9 cellular contexts compared by ENCODE assay signal in genomic region chr5:32283539-32284377, GRCh38. TPM values are rescaled to one million over a fixed set of nuclear protein-coding genes. Genes with fewer than 3 reads are reported as not detected.
DNase-seq lines count a peak whose midpoint lies in the region; ATAC-seq, FAIRE-seq and TF ChIP-seq lines count a peak whose summit lies in the region.
"Had no signal": no experiment of that assay in that cellular context is flagged by ENCODE, and none has a peak within 500 bp of the region (broad histone marks: within the 10 kb centered on the region; RNA-seq: fewer than 3 reads in every experiment).

No MANE protein-coding gene starts in this region.

- peaks cover 20 to 29% of the 10 kb centered on the region in 2 experiments; a peak in 4 of 5 replicates for H3K4me1 ChIP-seq in K562 (replicated peaks in 1 of 2; ENCODE audit: control insufficient read depth in 2 of 2, insufficient read depth in 2 of 2, low read length in 2 of 2)

- H3K79me2 ChIP-seq in K562 (ENCODE audit: control insufficient read depth, insufficient read depth, low read length), result peaks cover 26% of the 10 kb centered on the region

- H3K9me3 Mint-ChIP-seq in stimulated activated naive B cell treated with anti-CD40 and anti-IgM and Interleukin-4, amounts not matched to agents 10 μg/mL and 1 μg/mL and 100 μg/mL, for 72 hours, result peaks cover 0 to 5% of the 10 kb centered on the region in 2 donors

- no peak overlapping the region for H3K4me2 ChIP-seq in K562 (ENCODE audit: insufficient read depth, low read length)

- peaks cover 24 to 48% of the 10 kb centered on the region in 2 donors for H3K4me1 Mint-ChIP-seq in stimulated activated naive B cell treated with anti-CD40 and anti-IgM and Interleukin-4, amounts not matched to agents 10 μg/mL and 1 μg/mL and 100 μg/mL, for 72 hours

- in situ Hi-C loops in K562 (cut with MboI), result no loop called here

- TF ChIP-seq CTCF in K562 (IDR thresholded peaks at IDR 0.05 in 2 of 3, conservative IDR thresholded peaks at IDR 0.05 in 1 of 3; ENCODE audit: insufficient read depth in 2 of 3, low read depth in 1 of 3, low read length in 3 of 3), result no peak

- H3K27ac Mint-ChIP-seq in stimulated activated naive B cell treated with anti-CD40 and anti-IgM and Interleukin-4, amounts not matched to agents 10 μg/mL and 1 μg/mL and 100 μg/mL, for 72 hours, result peak overlapping the region; percentile 62

- no TSS peak for BruUV-seq in K562 (replicated peaks; lab: Mats Ljungman, UMichigan)

- no peak overlapping the region for H3K4me3 Mint-ChIP-seq in stimulated activated naive B cell treated with anti-CD40 and anti-IgM and Interleukin-4, amounts not matched to agents 10 μg/mL and 1 μg/mL and 100 μg/mL, for 72 hours

- no peaks in the 10 kb centered on the region for H3K9me1 ChIP-seq in K562 (ENCODE audit: control insufficient read depth, insufficient read depth, low read length)

- H3K4me3 ChIP-seq in K562, result no peak overlapping the region

- H3K36me3 ChIP-seq in K562 (ENCODE audit: control insufficient read depth, insufficient read depth, low read length), result 0 out of 3 replicates have a peak, but pooled peaks cover 2% of the 10 kb centered on the region

- peaks cover 13 to 20% of the 10 kb centered on the region in 2 donors for H3K36me3 Mint-ChIP-seq in stimulated activated naive B cell treated with anti-CD40 and anti-IgM and Interleukin-4, amounts not matched to agents 10 μg/mL and 1 μg/mL and 100 μg/mL, for 72 hours

- H2AFZ ChIP-seq in K562 (ENCODE audit: low read depth, low read length), result no peak overlapping the region

- no peaks in the 10 kb centered on the region for H3K27me3 ChIP-seq in K562 (ENCODE audit: control insufficient read depth in 2 of 2, insufficient read depth in 2 of 2, low read length in 2 of 2)

- DNase-seq in activated gamma-delta T cell treated with anti-CD3 and anti-CD28 coated beads, Interleukin-2, amount 50 U/mL, for 16 hours (ENCODE audit: low read depth), result peak; percentile 2
- DNase-seq in activated gamma-delta T cell (lab: John Stamatoyannopoulos, UW) (no peak), K562 (ENCODE audit: extremely low read depth in 1 of 4, low spot score in 3 of 4) (no peak), mesenteric fat pad (ENCODE audit: low spot score) (no peak), cortex of kidney (lab: John Stamatoyannopoulos, UW) (no peak), HEK293T (ENCODE audit: extremely low spot score) (no peak)
- no peak for DNase-seq in stimulated activated naive B cell treated with anti-CD40 and anti-IgM and Interleukin-4, amounts not matched to agents 10 μg/mL and 1 μg/mL and 100 μg/mL, for 72 hours

- H3K9me3 ChIP-seq in K562 (replicated peaks; ENCODE audit: control insufficient read depth, insufficient read depth, low read depth, low read length), result no peaks in the 10 kb centered on the region

- CTCF ChIA-PET in K562 (lab: Yijun Ruan, JAX; ENCODE audit: low intra/inter-chr PET ratio), result no interaction called here
- CTCF ChIA-PET in HEK293T (lab: Yijun Ruan, JAX), result interaction anchor here (0.5 kb wide), 1 partner anchor 47 kb away, joined by 9 read pairs; no protein-coding TSS in a partner anchor

- intact Hi-C loops in K562 (cut with micrococcal nuclease), result no loop called here

- H3K27me3 Mint-ChIP-seq in stimulated activated naive B cell treated with anti-CD40 and anti-IgM and Interleukin-4, amounts not matched to agents 10 μg/mL and 1 μg/mL and 100 μg/mL, for 72 hours, result no peaks in the 10 kb centered on the region

- WGBS in K562 (ENCODE audit: insufficient coverage, low coverage, missing lambda C conversion rate), result 92% methylated on average over 9 of the region's 9 CpGs

- no peak overlapping the region for H3K27ac ChIP-seq in K562 (ENCODE audit: extremely low read depth, low read depth, low read length)
- H3K27ac ChIP-seq: C4-2B had no signal

- H4K20me1 ChIP-seq in K562 (replicated peaks; ENCODE audit: control insufficient read depth, insufficient read depth, low read length), result peaks cover 13% of the 10 kb centered on the region; the same call in 1 of the 2 replicates

- peak; percentile 82 for ATAC-seq in HG03175 (IDR thresholded peaks at IDR 0.05; ENCODE audit: unreplicated experiment)
- peak; percentile 12; the same call in 2 of the 3 replicates for ATAC-seq in K562
- peak; percentile 80 to 90 for ATAC-seq in stimulated activated naive B cell treated with anti-CD40 and anti-IgM and Interleukin-4, amounts not matched to agents 10 μg/mL and 1 μg/mL and 100 μg/mL, for 72 hours (replicated peaks)

- no peak for TF ChIP-seq POLR2A in K562 (conservative IDR thresholded peaks at IDR 0.05)

- no peak overlapping the region for H3K9ac ChIP-seq in K562 (ENCODE audit: insufficient read depth in 1 of 2, low read depth in 2 of 2, low read length in 2 of 2)

- POLR2A ChIA-PET in K562 (lab: Yijun Ruan, JAX) (interaction anchor here (0.5 to 2.3 kb wide), 2 partner anchors 10 to 19 kb away, joined by 3 to 9 read pairs; no protein-coding TSS in a partner anchor), HEK293T (lab: Yijun Ruan, JAX) (no interaction called here)

- TF ChIP-seq RAD21 in K562 (CRISPR knock-in tag; conservative IDR thresholded peaks at IDR 0.05 in 1 of 2, IDR thresholded peaks at IDR 0.05 in 1 of 2), result no peak

- FAIRE-seq in K562 (lab: Jason Lieb, UNC), result no peak

- TF ChIP-seq EP300 in K562 (IDR thresholded peaks at IDR 0.05; ENCODE audit: low read length), result no peak

TF ChIP-seq in K562, 482 proteins besides CTCF, POLR2A, EP300 and RAD21:
- TF ChIP-seq EHMT2 (IDR thresholded peaks at IDR 0.05) (0 out of 2 replicates have a peak, but pooled peaks have one; percentile 12), ELK1 (CRISPR knock-in tag; IDR thresholded peaks at IDR 0.05) (no peak)

TF ChIP-seq in HEK293T, 16 proteins besides CTCF, POLR2A, EP300 and RAD21:
- no peak for TF ChIP-seq L3MBTL2 (conservative IDR thresholded peaks at IDR 0.05)
- TF ChIP-seq NFRKB (IDR thresholded peaks at IDR 0.05), result no peak
- no peak for TF ChIP-seq ZNF384 (IDR thresholded peaks at IDR 0.05)
- no peak for TF ChIP-seq SUZ12 (IDR thresholded peaks at IDR 0.05)
- TF ChIP-seq TARDBP (IDR thresholded peaks at IDR 0.05), result no peak
- no peak for TF ChIP-seq PKNOX1 (IDR thresholded peaks at IDR 0.05)
- TF ChIP-seq FOXA1 (IDR thresholded peaks at IDR 0.05), result no peak
- no peak for TF ChIP-seq CTBP1 (IDR thresholded peaks at IDR 0.05; ENCODE audit: borderline replicate concordance)
- no peak for TF ChIP-seq ELF4 (IDR thresholded peaks at IDR 0.05)
- no peak for TF ChIP-seq HDGF (IDR thresholded peaks at IDR 0.05; ENCODE audit: borderline replicate concordance)
- no peak for TF ChIP-seq FOXK2 (IDR thresholded peaks at IDR 0.05)
- TF ChIP-seq FOXM1 (IDR thresholded peaks at IDR 0.05; ENCODE audit: borderline replicate concordance), result no peak
- TF ChIP-seq BHLHE40 (IDR thresholded peaks at IDR 0.05; ENCODE audit: borderline replicate concordance), result no peak
- TF ChIP-seq SP1 (IDR thresholded peaks at IDR 0.05), result no peak
- TF ChIP-seq ARNT (IDR thresholded peaks at IDR 0.05), result no peak
- TF ChIP-seq LEF1 (IDR thresholded peaks at IDR 0.05; ENCODE audit: borderline replicate concordance), result no peak

RNA-seq across cellular contexts. Expression of gene MTMR12, which starts 29.0 kb away (rescaled TPM):
- total RNA-seq in K562 (2011; cell fraction: chromatin; rRNA removed; ENCODE audit: low replicate concordance), result 33.3 and 49.4 TPM in 2 replicates
- 14.5 and 18.4 TPM in 2 replicates for total RNA-seq in K562 (2011; cell fraction: nucleolus; rRNA removed)
- 19.8 and 20.4 TPM in 2 replicates for total RNA-seq in K562 (2011; cell fraction: nucleoplasm; rRNA removed)
- total RNA-seq in K562 (2014; rRNA removed) (13.4 and 17.9 TPM in 2 replicates), K562 (2014; rRNA removed; fragmentation: Illumina TruSeq; extraction: Trizol) (17.1 and 20.9 TPM in 2 replicates), K562 (2015; rRNA removed; fragmentation: Illumina TruSeq; extraction: Trizol) (19.3 and 21.0 TPM in 2 replicates), K562 (2021) (28.4 and 28.7 TPM in 2 replicates), mesenteric fat pad (95.1 TPM)
- polyA plus RNA-seq in K562 (2011; rRNA removed) (14.3 and 22.1 TPM in 2 replicates), K562 (2014; fragmentation: Illumina TruSeq; extraction: Trizol) (24.7 and 25.1 TPM in 2 replicates), K562 (2014; fragmentation: Nextera tagmentation; extraction: Ambion mirVana) (1 to 10 TPM; 4.0 to 5.3 TPM), K562 (2014; rRNA removed) (12.3 and 14.0 TPM in 2 replicates)
- 10.6 and 10.8 TPM in 2 replicates for polyA plus RNA-seq in K562 (2011; cell fraction: cytosol; rRNA removed)
- 6.9 and 7.8 TPM in 2 replicates for polyA plus RNA-seq in K562 (2011; cell fraction: nucleus; rRNA removed)
- polyA plus RNA-seq in K562 (2012), result 15.1 and 18.0 TPM in 2 replicates
- 32.8 and 45.2 TPM in 2 replicates for polyA minus RNA-seq in K562 (2011; rRNA and poly(A)+ RNA removed)
- polyA minus RNA-seq in K562 (2011; cell fraction: cytosol; rRNA and poly(A)+ RNA removed), result 12.0 and 21.4 TPM in 2 replicates
- 10.4 and 16.4 TPM in 2 replicates for polyA minus RNA-seq in K562 (2011; cell fraction: nucleus; rRNA and poly(A)+ RNA removed)

Comparison
In these comparisons a context has a peak if more than half of its experiments do, and no peak if none do; other contexts are left out.
1. ATAC-seq: peak in every context shown above with its lines; median percentile 85 in stimulated activated naive B cell treated with anti-CD40 and anti-IgM and Interleukin-4, amounts not matched to agents 10 μg/mL and 1 μg/mL and 100 μg/mL, for 72 hours; 82 in HG03175; 12 in K562.